Comparison of ENCODE assay signal across 8 cellular contexts in genomic region chr4:119626420-119626819, GRCh38. TPM values are rescaled to one million over a fixed set of nuclear protein-coding genes. Genes with fewer than 3 reads are reported as not detected.
DNase-seq lines count a peak whose midpoint lies in the region; ATAC-seq, FAIRE-seq and TF ChIP-seq lines count a peak whose summit lies in the region.

No MANE protein-coding gene starts in this region.

- H2AFZ ChIP-seq in fibroblast of lung (ENCODE audit: low read length) = no peak overlapping the region

- H3K27ac Mint-ChIP-seq in CD8-positive, alpha-beta T cell = no peak overlapping the region

- peaks cover 9% of the 10 kb centered on the region for H3K4me1 ChIP-seq in CD8-positive, alpha-beta T cell (ENCODE audit: insufficient read depth, low read length)
- H3K4me1 ChIP-seq in RWPE2 (ENCODE audit: insufficient read depth, poor library complexity, severe bottlenecking) (peaks cover 3% of the 10 kb centered on the region), fibroblast of lung (ENCODE audit: control insufficient read depth, extremely low read depth, insufficient read depth, low read length) (peaks cover 5% of the 10 kb centered on the region), pancreas (peaks cover 6 to 18% (median 11%) of the 10 kb centered on the region in 3 donors)

- no peak for FAIRE-seq in pancreas (lab: Jason Lieb, UNC)

- H3K4me3 Mint-ChIP-seq in CD8-positive, alpha-beta T cell = peak overlapping the region; percentile 85

- POLR2A ChIA-PET in CD8-positive, alpha-beta T cell (lab: Charles Lee) = no interaction called here

- H3K4me3 ChIP-seq in CD8-positive, alpha-beta T cell (ENCODE audit: low read depth, low read length) = no peak overlapping the region
- H3K4me3 ChIP-seq in RWPE2 (ENCODE audit: severe bottlenecking) (peak overlapping the region; percentile 42), fibroblast of lung (replicated peaks in 1 of 4; ENCODE audit: control extremely low read depth in 1 of 4, insufficient read depth in 1 of 4, low read depth in 3 of 4, low read length in 4 of 4) (peak overlapping the region; percentile 96 to 100 (median 98)), pancreas (peak overlapping the region in 3 of 4 donors; percentile 54 to 82 (median 55))

- WGBS in pancreas, 2 donors = 44 to 49% methylated on average over 11 of the region's 11 CpGs

- no peaks in the 10 kb centered on the region for H3K9me3 ChIP-seq in CD8-positive, alpha-beta T cell (ENCODE audit: low read length)
- H3K9me3 ChIP-seq in RWPE2 (ENCODE audit: severe bottlenecking) = no peaks in the 10 kb centered on the region
- H3K9me3 ChIP-seq in fibroblast of lung (ENCODE audit: control insufficient read depth, insufficient read depth, low read depth, low read length) = no peaks in the 10 kb centered on the region
- H3K9me3 ChIP-seq in pancreas = no peaks in the 10 kb centered on the region

- peak overlapping the region; percentile 64 for H3K9ac ChIP-seq in fibroblast of lung (ENCODE audit: insufficient read depth, low read length)

- CTCF ChIA-PET in CD8-positive, alpha-beta T cell (lab: Charles Lee) = interaction anchor here (0.5 to 3.1 kb wide), 5 partner anchors 10 to 642 kb away, joined by 3 to 23 read pairs (median 3); no protein-coding TSS in a partner anchor

- H3K4me1 Mint-ChIP-seq in CD8-positive, alpha-beta T cell (ENCODE audit: low read depth) = peaks cover 23% of the 10 kb centered on the region

- no peak for TF ChIP-seq CTCF in CD8-positive, alpha-beta T cell (IDR thresholded peaks at IDR 0.05)
- TF ChIP-seq CTCF in RWPE2 (IDR thresholded peaks at IDR 0.05; ENCODE audit: poor library complexity, severe bottlenecking) (no peak), fibroblast of lung (conservative IDR thresholded peaks at IDR 0.05 in 1 of 2, IDR thresholded peaks at IDR 0.05 in 1 of 2; ENCODE audit: low read depth in 1 of 2, low read length in 2 of 2) (no peak), pancreas (IDR thresholded peaks at IDR 0.05) (no peak)

- ATAC-seq in CD8-positive, alpha-beta T cell = no peak
- ATAC-seq in RWPE2 (ENCODE audit: low read depth) (no peak), pancreas (no peak), GM21526 (IDR thresholded peaks at IDR 0.05; ENCODE audit: low FRiP score, unreplicated experiment) (no peak), HG03097 (IDR thresholded peaks at IDR 0.05; ENCODE audit: low FRiP score, unreplicated experiment) (no peak), GM21825 (IDR thresholded peaks at IDR 0.05; ENCODE audit: unreplicated experiment) (no peak), HG03432 (IDR thresholded peaks at IDR 0.05; ENCODE audit: unreplicated experiment) (no peak)

- H3K27ac ChIP-seq in CD8-positive, alpha-beta T cell (ENCODE audit: low read depth, low read length) = no peak overlapping the region
- no peak overlapping the region for H3K27ac ChIP-seq in RWPE2 (ENCODE audit: poor library complexity, severe bottlenecking)
- peak overlapping the region; percentile 85 for H3K27ac ChIP-seq in fibroblast of lung (ENCODE audit: insufficient read depth, low read length)
- H3K27ac ChIP-seq in pancreas = peak overlapping the region in 3 of 4 donors; percentile 25 to 89 (median 84)

- no peaks in the 10 kb centered on the region for H3K27me3 ChIP-seq in CD8-positive, alpha-beta T cell (ENCODE audit: insufficient read depth, low read length)
- H3K27me3 ChIP-seq in RWPE2 (ENCODE audit: insufficient read depth, poor library complexity, severe bottlenecking) = no peaks in the 10 kb centered on the region
- H3K27me3 ChIP-seq in fibroblast of lung (ENCODE audit: control insufficient read depth, insufficient read depth, low read length) = no peaks in the 10 kb centered on the region
- no peaks in the 10 kb centered on the region for H3K27me3 ChIP-seq in pancreas

- peaks cover 7% of the 10 kb centered on the region for H3K27me3 Mint-ChIP-seq in CD8-positive, alpha-beta T cell (ENCODE audit: low read depth)

- no peaks in the 10 kb centered on the region for H3K9me3 Mint-ChIP-seq in CD8-positive, alpha-beta T cell

- peaks cover 72% of the 10 kb centered on the region for H3K79me2 ChIP-seq in fibroblast of lung (ENCODE audit: control insufficient read depth, insufficient read depth, low read length)

- peak overlapping the region; percentile 3 for H3K4me2 ChIP-seq in fibroblast of lung (ENCODE audit: extremely low read depth, insufficient read depth, low read length)

- H3K36me3 ChIP-seq in CD8-positive, alpha-beta T cell (ENCODE audit: insufficient read depth, low read length) = no peaks in the 10 kb centered on the region
- H3K36me3 ChIP-seq in RWPE2 (ENCODE audit: low read depth) (no peaks in the 10 kb centered on the region), fibroblast of lung (ENCODE audit: control insufficient read depth, insufficient read depth, low read length) (peaks cover 2% of the 10 kb centered on the region), pancreas (no peaks in the 10 kb centered on the region)

- no peak for DNase-seq in CD8-positive, alpha-beta T cell
- DNase-seq in RWPE2 (ENCODE audit: low spot score) (no peak), fibroblast of lung (ENCODE audit: low read depth in 2 of 2) (no peak), pancreas (no peak)

- H3K36me3 Mint-ChIP-seq in CD8-positive, alpha-beta T cell = peaks cover 4% of the 10 kb centered on the region

- peaks cover 2% of the 10 kb centered on the region for H4K20me1 ChIP-seq in fibroblast of lung (ENCODE audit: control insufficient read depth, extremely low read depth, insufficient read depth, low read length)

- intact Hi-C loops in CD8-positive, alpha-beta T cell (cut with DNase I, micrococcal nuclease) = loop anchor here (5.0 to 10.0 kb wide), 8 partner anchors 69 to 1349 kb away; partner anchors contain the start of genes SEC24D (in 1 of the 2) and USP53 (in 1 of the 2)
- intact Hi-C loops in pancreas (cut with DNase I) = loop anchor here in 2 of 3 donors (5.0 to 10.0 kb wide), 3 partner anchors 62 to 421 kb away; no protein-coding TSS in a partner anchor

RNA-seq across cellular contexts. Expression of gene PDE5A, which starts 2.2 kb away (rescaled TPM):
- total RNA-seq in CD8-positive, alpha-beta T cell = under 1 TPM; 0.11 to 0.25 TPM
- total RNA-seq in fibroblast of lung (383 and 832 TPM in 2 replicates), pancreas (10 to 100 TPM; 13.1 to 34.4 (median 21.0) TPM)
- polyA plus RNA-seq in fibroblast of lung (197 and 253 TPM in 2 replicates), pancreas (10 to 100 TPM in 1 of 2 donors, 1 to 10 TPM in 1; 5.8 to 19.3 TPM)
- 137 and 178 TPM in 2 replicates for polyA plus RNA-seq in fibroblast of lung (2012)
- 227 and 333 TPM in 2 replicates for polyA minus RNA-seq in fibroblast of lung (ENCODE audit: low replicate concordance)

Comparison
In these comparisons a context has a peak if more than half of its experiments do, and no peak if none do; other contexts are left out.
1. H3K27ac ChIP-seq: peak in fibroblast of lung (single experiment) and pancreas (3 of 4); none in CD8-positive, alpha-beta T cell (single experiment) and RWPE2 (single experiment).
2. RNA of gene PDE5A, which starts 2.2 kb away (total RNA-seq): 383 to 832 TPM in fibroblast of lung; 13.1 to 34.4 TPM in pancreas and 0.11 to 0.25 TPM in CD8-positive, alpha-beta T cell; every median in the first group is over 10 times any median in the second.